Comparison of ENCODE assay signal across 16 cellular contexts in genomic region chr12:16603265-16603915, GRCh38. TPM values are rescaled to one million over a fixed set of nuclear protein-coding genes. Genes with fewer than 3 reads are reported as not detected.
DNase-seq lines count a peak whose midpoint lies in the region; ATAC-seq, FAIRE-seq and TF ChIP-seq lines count a peak whose summit lies in the region.
"Had no signal": no experiment of that assay in that cellular context is flagged by ENCODE, and none has a peak within 500 bp of the region (broad histone marks: within the 10 kb centered on the region; RNA-seq: fewer than 3 reads in every experiment).

No MANE protein-coding gene starts in this region.

- no peaks in the 10 kb centered on the region for H4K20me1 ChIP-seq in neural cell (ENCODE audit: insufficient read depth)

- H3K36me3 Mint-ChIP-seq in brain, result peaks cover 9% of the 10 kb centered on the region
- H3K36me3 Mint-ChIP-seq in activated CD4-positive, alpha-beta T cell treated with anti-CD3 and anti-CD28 coated beads, Interleukin-2, amount 10 ng/mL, durations not matched to agents 24 days and 14 days (ENCODE audit: low read depth), result no peaks in the 10 kb centered on the region

- H3K4me2 ChIP-seq in neural cell (ENCODE audit: low read length), result peak overlapping the region; percentile 94

- peak overlapping the region; percentile 66 for H3K9ac ChIP-seq in neural cell (ENCODE audit: low read length)

- no peaks in the 10 kb centered on the region for H3K9me3 Mint-ChIP-seq in brain
- no peaks in the 10 kb centered on the region for H3K9me3 Mint-ChIP-seq in activated CD4-positive, alpha-beta T cell treated with anti-CD3 and anti-CD28 coated beads, Interleukin-2, amount 10 ng/mL, durations not matched to agents 24 days and 14 days

- intact Hi-C loops in right cardiac atrium (cut with DNase I) (no loop called here), heart left ventricle (cut with DNase I) (no loop called here)
- intact Hi-C loops in activated CD4-positive, alpha-beta T cell treated with anti-CD3 and anti-CD28 coated beads, Interleukin-2, amount 10 ng/mL, durations not matched to agents 24 days and 14 days (cut with micrococcal nuclease), result no loop called here

- peak overlapping the region; percentile 90 to 97 (median 97) for H3K4me3 Mint-ChIP-seq in brain
- H3K4me3 Mint-ChIP-seq in activated CD4-positive, alpha-beta T cell treated with anti-CD3 and anti-CD28 coated beads, Interleukin-2, amount 10 ng/mL, durations not matched to agents 24 days and 14 days, result no peak overlapping the region
- H3K4me3 Mint-ChIP-seq: activated naive CD8-positive, alpha-beta T cell treated with anti-CD3 and anti-CD28 coated beads for 36 hours had no signal

- H3K79me2 ChIP-seq in neural cell (replicated peaks; ENCODE audit: insufficient read depth, low read length), result peaks cover 32% of the 10 kb centered on the region

- no peak for DNase-seq in right cardiac atrium
- no peak for DNase-seq in heart left ventricle
- DNase-seq in cerebellar cortex (ENCODE audit: low spot score), result no peak
- DNase-seq in effector CD4-positive, alpha-beta T cell, result no peak
- no peak for DNase-seq in activated CD4-positive, alpha-beta T cell treated with anti-CD3 and anti-CD28 coated beads, Interleukin-2, amount 10 ng/mL, durations not matched to agents 24 days and 14 days
- DNase-seq in urothelium cell line (ENCODE audit: low spot score), result no peak
- DNase-seq: activated naive CD8-positive, alpha-beta T cell treated with anti-CD3 and anti-CD28 coated beads for 36 hours; DMS 273 treated with DMSO at 0.1 percent for 48 hours; esophagus squamous epithelium; Kasumi-1; stomach; T-helper 1 cell had no signal

- WGBS in right cardiac atrium, result 90% methylated on average over 5 of the region's 5 CpGs
- WGBS in heart left ventricle, 4 donors, result 87 to 95% (median 89%) methylated on average over 5 of the region's 5 CpGs

- no peaks in the 10 kb centered on the region for H3K9me3 ChIP-seq in right cardiac atrium (ENCODE audit: control insufficient read depth, low read length)
- no peaks in the 10 kb centered on the region for H3K9me3 ChIP-seq in heart left ventricle
- H3K9me3 ChIP-seq in neural cell (ENCODE audit: low read length), result no peaks in the 10 kb centered on the region
- H3K9me3 ChIP-seq: esophagus squamous epithelium, stomach had no signal

- peaks cover 19% of the 10 kb centered on the region for H3K27me3 Mint-ChIP-seq in brain
- H3K27me3 Mint-ChIP-seq in activated CD4-positive, alpha-beta T cell treated with anti-CD3 and anti-CD28 coated beads, Interleukin-2, amount 10 ng/mL, durations not matched to agents 24 days and 14 days, result peaks cover 41% of the 10 kb centered on the region

- H3K36me3 ChIP-seq in heart left ventricle, result no peaks in the 10 kb centered on the region
- no peaks in the 10 kb centered on the region for H3K36me3 ChIP-seq in neural cell (ENCODE audit: insufficient read depth, low read length)
- H3K36me3 ChIP-seq: esophagus squamous epithelium, stomach had no signal

- peaks cover 24% of the 10 kb centered on the region for H3F3A ChIP-seq in neural cell (ENCODE audit: insufficient read depth, low read length, poor library complexity, severe bottlenecking)

- H3K27ac ChIP-seq in right cardiac atrium (ENCODE audit: low read length), result no peak overlapping the region
- H3K27ac ChIP-seq in heart left ventricle, result peak overlapping the region in 1 of 12 donors; percentile 77
- peak overlapping the region; percentile 74 for H3K27ac ChIP-seq in neural cell (ENCODE audit: low read length)
- H3K27ac ChIP-seq: esophagus squamous epithelium, stomach had no signal

- H3K27ac Mint-ChIP-seq in brain, result peak overlapping the region; percentile 74 to 99 (median 97)
- no peak overlapping the region for H3K27ac Mint-ChIP-seq in activated CD4-positive, alpha-beta T cell treated with anti-CD3 and anti-CD28 coated beads, Interleukin-2, amount 10 ng/mL, durations not matched to agents 24 days and 14 days
- H3K27ac Mint-ChIP-seq: activated naive CD8-positive, alpha-beta T cell treated with anti-CD3 and anti-CD28 coated beads for 36 hours had no signal

- H3K9me2 ChIP-seq in neural cell (ENCODE audit: insufficient read depth, low read length), result no peaks in the 10 kb centered on the region

- no peak overlapping the region for H2AFZ ChIP-seq in neural cell (ENCODE audit: low read depth, low read length)

- no peak for ATAC-seq in right cardiac atrium
- no peak for ATAC-seq in heart left ventricle
- ATAC-seq: activated CD4-positive, CD25-positive, alpha-beta regulatory T cell treated with anti-CD3 and anti-CD28 coated beads, Interleukin-2, amount 50 U/mL, for 24 hours had no signal

- TF ChIP-seq RAD21 in neural cell (conservative IDR thresholded peaks at IDR 0.05), result no peak

- H3K4me3 ChIP-seq in right cardiac atrium (ENCODE audit: low read length) (peak overlapping the region; percentile 16), heart left ventricle (no peak overlapping the region), neural cell (ENCODE audit: low read length) (peak overlapping the region; percentile 80)

- no peak for FAIRE-seq in urothelium cell line (lab: Jason Lieb, UNC)
- FAIRE-seq: colon had no signal

- H3K4me1 ChIP-seq in right cardiac atrium (ENCODE audit: control insufficient read depth, insufficient read depth, low read length), result no peaks in the 10 kb centered on the region
- peaks cover 0 to 14% (median 0%) of the 10 kb centered on the region in 12 donors for H3K4me1 ChIP-seq in heart left ventricle

- no peak for TF ChIP-seq EP300 in neural cell (conservative IDR thresholded peaks at IDR 0.05; ENCODE audit: poor library complexity, severe bottlenecking)

- no peak for TF ChIP-seq POLR2A in heart left ventricle (IDR thresholded peaks at IDR 0.05)

- TF ChIP-seq CTCF in heart left ventricle (IDR thresholded peaks at IDR 0.05) (no peak), brain (conservative IDR thresholded peaks at IDR 0.05) (no peak), neural cell (IDR thresholded peaks at IDR 0.05; ENCODE audit: poor library complexity, severe bottlenecking) (no peak)

- peaks cover 74% of the 10 kb centered on the region for H3K4me1 Mint-ChIP-seq in brain
- peaks cover 2% of the 10 kb centered on the region for H3K4me1 Mint-ChIP-seq in activated CD4-positive, alpha-beta T cell treated with anti-CD3 and anti-CD28 coated beads, Interleukin-2, amount 10 ng/mL, durations not matched to agents 24 days and 14 days

- H3K27me3 ChIP-seq in right cardiac atrium (ENCODE audit: control insufficient read depth, insufficient read depth) (no peaks in the 10 kb centered on the region), heart left ventricle (peaks cover 0 to 36% (median 9%) of the 10 kb centered on the region in 9 donors), neural cell (ENCODE audit: insufficient read depth, low read depth, low read length) (no peaks in the 10 kb centered on the region)

TF ChIP-seq in neural cell, 6 proteins besides CTCF, POLR2A, EP300 and RAD21:
- TF ChIP-seq POLR2AphosphoS5 (IDR thresholded peaks at IDR 0.05), result no peak
- no peak for TF ChIP-seq MXI1 (conservative IDR thresholded peaks at IDR 0.05; ENCODE audit: poor library complexity, severe bottlenecking)
- TF ChIP-seq TAF1 (IDR thresholded peaks at IDR 0.05; ENCODE audit: low read depth), result no peak
- TF ChIP-seq EZH2 (IDR thresholded peaks at IDR 0.05; ENCODE audit: borderline replicate concordance, insufficient read depth, low read length, poor library complexity, severe bottlenecking), result no peak
- TF ChIP-seq, protein P1, sequence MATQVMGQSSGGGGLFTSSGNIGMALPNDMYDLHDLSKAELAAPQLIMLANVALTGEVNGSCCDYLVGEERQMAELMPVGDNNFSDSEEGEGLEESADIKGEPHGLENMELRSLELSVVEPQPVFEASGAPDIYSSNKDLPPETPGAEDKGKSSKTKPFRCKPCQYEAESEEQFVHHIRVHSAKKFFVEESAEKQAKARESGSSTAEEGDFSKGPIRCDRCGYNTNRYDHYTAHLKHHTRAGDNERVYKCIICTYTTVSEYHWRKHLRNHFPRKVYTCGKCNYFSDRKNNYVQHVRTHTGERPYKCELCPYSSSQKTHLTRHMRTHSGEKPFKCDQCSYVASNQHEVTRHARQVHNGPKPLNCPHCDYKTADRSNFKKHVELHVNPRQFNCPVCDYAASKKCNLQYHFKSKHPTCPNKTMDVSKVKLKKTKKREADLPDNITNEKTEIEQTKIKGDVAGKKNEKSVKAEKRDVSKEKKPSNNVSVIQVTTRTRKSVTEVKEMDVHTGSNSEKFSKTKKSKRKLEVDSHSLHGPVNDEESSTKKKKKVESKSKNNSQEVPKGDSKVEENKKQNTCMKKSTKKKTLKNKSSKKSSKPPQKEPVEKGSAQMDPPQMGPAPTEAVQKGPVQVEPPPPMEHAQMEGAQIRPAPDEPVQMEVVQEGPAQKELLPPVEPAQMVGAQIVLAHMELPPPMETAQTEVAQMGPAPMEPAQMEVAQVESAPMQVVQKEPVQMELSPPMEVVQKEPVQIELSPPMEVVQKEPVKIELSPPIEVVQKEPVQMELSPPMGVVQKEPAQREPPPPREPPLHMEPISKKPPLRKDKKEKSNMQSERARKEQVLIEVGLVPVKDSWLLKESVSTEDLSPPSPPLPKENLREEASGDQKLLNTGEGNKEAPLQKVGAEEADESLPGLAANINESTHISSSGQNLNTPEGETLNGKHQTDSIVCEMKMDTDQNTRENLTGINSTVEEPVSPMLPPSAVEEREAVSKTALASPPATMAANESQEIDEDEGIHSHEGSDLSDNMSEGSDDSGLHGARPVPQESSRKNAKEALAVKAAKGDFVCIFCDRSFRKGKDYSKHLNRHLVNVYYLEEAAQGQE (IDR thresholded peaks at IDR 0.05; ENCODE audit: borderline replicate concordance), result no peak
- TF ChIP-seq SMC3 (conservative IDR thresholded peaks at IDR 0.05; ENCODE audit: poor library complexity), result no peak

RNA-seq across cellular contexts. Expression of gene LMO3, which starts 2.6 kb away (rescaled TPM):
- 10 to 100 TPM in 1 of 4 donors, 1 to 10 TPM in 3; 4.5 to 13.0 (median 6.3) TPM for total RNA-seq in right cardiac atrium
- polyA plus RNA-seq in right cardiac atrium, result 4.3 TPM
- 1 to 10 TPM in 5 of 9 donors, under 1 TPM in 4; 0.19 to 8.8 (median 1.0) TPM for total RNA-seq in heart left ventricle
- polyA plus RNA-seq in heart left ventricle, result under 1 TPM; 0.14 to 0.84 TPM
- 34.7 TPM for polyA plus RNA-seq in brain (ENCODE audit: insufficient read depth, low read depth, low replicate concordance)
- 38.8 and 42.8 TPM in 2 replicates for polyA plus RNA-seq in neural cell
- 63.1 and 71.3 TPM in 2 replicates for polyA minus RNA-seq in neural cell
- not detected in 2 replicates for total RNA-seq in activated CD4-positive, alpha-beta T cell treated with anti-CD3 and anti-CD28 coated beads, Interleukin-2, amount 10 ng/mL, durations not matched to agents 24 days and 14 days
- total RNA-seq: activated naive CD8-positive, alpha-beta T cell treated with anti-CD3 and anti-CD28 coated beads for 36 hours had no signal

Comparison
In these comparisons a context has a peak if more than half of its experiments do, and no peak if none do; other contexts are left out.
1. H3K4me3 ChIP-seq: peak in right cardiac atrium (single experiment) and neural cell (single experiment); none in heart left ventricle (0 of 12).